ENCODE assay signal across 11 cellular contexts in genomic region chr4:188971125-188971524, GRCh38.
DNase-seq lines count a peak whose midpoint lies in the region; ATAC-seq and TF ChIP-seq lines count a peak whose summit lies in the region.
"Had no signal": no experiment of that assay in that cellular context is flagged by ENCODE, and none has a peak within 500 bp of the region (broad histone marks: within the 10 kb centered on the region; RNA-seq: fewer than 3 reads in every experiment).

No MANE protein-coding gene starts in this region.

- peak; percentile 37 for DNase-seq in EH (ENCODE audit: low read depth)
- peak; percentile 31 for DNase-seq in NB4 (ENCODE audit: low read depth)
- DNase-seq in brain microvascular endothelial cell, result peak; percentile 34
- no peak for DNase-seq in neural crest cell (ENCODE audit: low read depth, low spot score)
- DNase-seq in T1000 (lab: John Stamatoyannopoulos, UW), result no peak
- DNase-seq in stomach, result no peak
- no peak for DNase-seq in activated naive CD4-positive, alpha-beta T cell treated with Interleukin-2 at 50 U/mL for 16 hours
- no peak for DNase-seq in stimulated activated naive CD8-positive, alpha-beta T cell treated with anti-CD3 and anti-CD28 coated beads, Interleukin-15, Interleukin-2, amounts not matched to agents 100 U/mL and 50 U/mL, for 24 hours
- DNase-seq: NCI-H2081 treated with DMSO at 0.1 percent for 48 hours had no signal

- no peaks in the 10 kb centered on the region for H3K27me3 ChIP-seq in brain microvascular endothelial cell (replicated peaks)
- H3K27me3 ChIP-seq in stomach, result no peaks in the 10 kb centered on the region
- H3K27me3 ChIP-seq: cardiac muscle cell had no signal

- peaks cover 0 to 2% (median under 1%) of the 10 kb centered on the region in 4 donors for H3K4me1 ChIP-seq in stomach

- H3K4me1 Mint-ChIP-seq in neural crest cell, result peaks cover 5% of the 10 kb centered on the region
- H3K4me1 Mint-ChIP-seq: memory B cell had no signal

- 16 to 37% (median 23%) methylated on average over 2 to 3 of the region's 3 CpGs for WGBS in stomach, 5 donors

- no peaks in the 10 kb centered on the region for H3K9me3 ChIP-seq in stomach

- no peak overlapping the region for H3K27ac ChIP-seq in brain microvascular endothelial cell
- no peak overlapping the region for H3K27ac ChIP-seq in stomach
- H3K27ac ChIP-seq: cardiac muscle cell had no signal

- no peak for TF ChIP-seq EP300 in stomach (IDR thresholded peaks at IDR 0.05)

- H3K27me3 Mint-ChIP-seq in neural crest cell (ENCODE audit: low read depth), result no peaks in the 10 kb centered on the region
- H3K27me3 Mint-ChIP-seq: memory B cell had no signal

- H3K27ac Mint-ChIP-seq in neural crest cell (ENCODE audit: unreplicated experiment), result no peak overlapping the region
- H3K27ac Mint-ChIP-seq: memory B cell had no signal

- no peak overlapping the region for H3K4me3 ChIP-seq in NB4 (ENCODE audit: low read depth, low read length)
- H3K4me3 ChIP-seq in brain microvascular endothelial cell (ENCODE audit: low read depth, low read length), result no peak overlapping the region
- H3K4me3 ChIP-seq in stomach, result no peak overlapping the region
- H3K4me3 ChIP-seq: cardiac muscle cell had no signal

- peaks cover 4% of the 10 kb centered on the region for H3K36me3 Mint-ChIP-seq in neural crest cell (ENCODE audit: low read depth)

- TF ChIP-seq CTCF in NB4 (IDR thresholded peaks at IDR 0.05; ENCODE audit: low read depth, low read length) (peak; percentile 39), brain microvascular endothelial cell (IDR thresholded peaks at IDR 0.05; ENCODE audit: low read depth, low read length, missing control alignments) (peak; percentile 64), neural crest cell (conservative IDR thresholded peaks at IDR 0.05) (peak; percentile 34), stomach (IDR thresholded peaks at IDR 0.05) (peak in 1 of 7 experiments; percentile 21)

- H3K36me3 ChIP-seq in brain microvascular endothelial cell (replicated peaks) (no peaks in the 10 kb centered on the region), stomach (no peaks in the 10 kb centered on the region)
- H3K36me3 ChIP-seq: cardiac muscle cell had no signal

- no peak for ATAC-seq in stimulated activated naive CD8-positive, alpha-beta T cell treated with anti-CD3 and anti-CD28 coated beads, Interleukin-15, Interleukin-2, amounts not matched to agents 100 U/mL and 50 U/mL, for 24 hours

- TF ChIP-seq POLR2A in NB4 (IDR thresholded peaks at IDR 0.05; ENCODE audit: extremely low read depth, insufficient read length), result no peak
- TF ChIP-seq POLR2A in stomach (IDR thresholded peaks at IDR 0.05), result no peak

- in situ Hi-C loops in brain microvascular endothelial cell (cut with HindIII; ENCODE audit: low pct_ligation_motif_present, low sequenced_read_pairs), result no loop called here

- no peak overlapping the region for H3K4me3 Mint-ChIP-seq in neural crest cell
- H3K4me3 Mint-ChIP-seq: memory B cell had no signal

- no peaks in the 10 kb centered on the region for H3K9me3 Mint-ChIP-seq in neural crest cell
- H3K9me3 Mint-ChIP-seq: memory B cell had no signal

- intact Hi-C loops in stomach (cut with DNase I; ENCODE audit: low total_unique reads), result no loop called here

Comparison
In these comparisons a context has a peak if more than half of its experiments do, and no peak if none do; other contexts are left out.
1. DNase-seq: peak in EH (single experiment), NB4 (single experiment) and brain microvascular endothelial cell (single experiment); none in neural crest cell (single experiment), T1000 (single experiment), stomach (single experiment), activated naive CD4-positive, alpha-beta T cell treated with Interleukin-2 at 50 U/mL for 16 hours (single experiment) and stimulated activated naive CD8-positive, alpha-beta T cell treated with anti-CD3 and anti-CD28 coated beads, Interleukin-15, Interleukin-2, amounts not matched to agents 100 U/mL and 50 U/mL, for 24 hours (single experiment).